In the genomic region with DNA sequence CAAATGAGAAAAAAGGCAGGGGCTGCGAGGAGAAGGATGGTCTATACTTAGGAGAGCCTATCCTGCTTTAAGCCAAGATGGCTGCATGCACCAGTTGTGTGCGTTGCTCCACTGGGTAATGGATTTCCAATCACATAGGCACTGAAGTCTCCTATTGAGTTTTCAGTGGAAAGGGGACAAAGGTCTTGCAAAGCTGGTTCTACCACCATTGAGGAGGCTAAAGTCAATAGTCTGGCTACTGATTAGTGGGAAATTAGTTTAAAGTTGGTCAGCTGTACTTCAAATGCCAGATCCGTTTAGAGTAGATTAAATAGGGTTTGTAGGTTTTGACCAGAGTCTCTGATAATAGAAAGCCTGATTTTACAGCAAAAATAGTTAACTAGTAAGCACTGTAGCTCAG, we compare ENCODE assay signal across 2 cellular contexts.
TF ChIP-seq lines count a peak whose summit lies in the region.

No MANE protein-coding gene starts in this region.

TF ChIP-seq in HepG2, 621 proteins besides CTCF, POLR2A, EP300 and RAD21 (continued from another document and continues in another):
- TF ChIP-seq, protein P1, sequence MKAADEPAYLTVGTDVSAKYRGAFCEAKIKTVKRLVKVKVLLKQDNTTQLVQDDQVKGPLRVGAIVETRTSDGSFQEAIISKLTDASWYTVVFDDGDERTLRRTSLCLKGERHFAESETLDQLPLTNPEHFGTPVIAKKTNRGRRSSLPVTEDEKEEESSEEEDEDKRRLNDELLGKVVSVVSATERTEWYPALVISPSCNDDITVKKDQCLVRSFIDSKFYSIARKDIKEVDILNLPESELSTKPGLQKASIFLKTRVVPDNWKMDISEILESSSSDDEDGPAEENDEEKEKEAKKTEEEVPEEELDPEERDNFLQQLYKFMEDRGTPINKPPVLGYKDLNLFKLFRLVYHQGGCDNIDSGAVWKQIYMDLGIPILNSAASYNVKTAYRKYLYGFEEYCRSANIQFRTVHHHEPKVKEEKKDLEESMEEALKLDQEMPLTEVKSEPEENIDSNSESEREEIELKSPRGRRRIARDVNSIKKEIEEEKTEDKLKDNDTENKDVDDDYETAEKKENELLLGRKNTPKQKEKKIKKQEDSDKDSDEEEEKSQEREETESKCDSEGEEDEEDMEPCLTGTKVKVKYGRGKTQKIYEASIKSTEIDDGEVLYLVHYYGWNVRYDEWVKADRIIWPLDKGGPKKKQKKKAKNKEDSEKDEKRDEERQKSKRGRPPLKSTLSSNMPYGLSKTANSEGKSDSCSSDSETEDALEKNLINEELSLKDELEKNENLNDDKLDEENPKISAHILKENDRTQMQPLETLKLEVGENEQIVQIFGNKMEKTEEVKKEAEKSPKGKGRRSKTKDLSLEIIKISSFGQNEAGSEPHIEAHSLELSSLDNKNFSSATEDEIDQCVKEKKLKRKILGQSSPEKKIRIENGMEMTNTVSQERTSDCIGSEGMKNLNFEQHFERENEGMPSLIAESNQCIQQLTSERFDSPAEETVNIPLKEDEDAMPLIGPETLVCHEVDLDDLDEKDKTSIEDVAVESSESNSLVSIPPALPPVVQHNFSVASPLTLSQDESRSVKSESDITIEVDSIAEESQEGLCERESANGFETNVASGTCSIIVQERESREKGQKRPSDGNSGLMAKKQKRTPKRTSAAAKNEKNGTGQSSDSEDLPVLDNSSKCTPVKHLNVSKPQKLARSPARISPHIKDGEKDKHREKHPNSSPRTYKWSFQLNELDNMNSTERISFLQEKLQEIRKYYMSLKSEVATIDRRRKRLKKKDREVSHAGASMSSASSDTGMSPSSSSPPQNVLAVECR (CRISPR knock-in tag; IDR thresholded peaks at IDR 0.05; ENCODE audit: borderline replicate concordance) = peak; percentile 19; the same call in 1 of the 2 replicates
- TF ChIP-seq RXRB (CRISPR knock-in tag; IDR thresholded peaks at IDR 0.05; ENCODE audit: borderline replicate concordance) (peak; percentile 48; the same call in 1 of the 2 replicates), TCF7 (IDR thresholded peaks at IDR 0.05; ENCODE audit: low read depth) (peak; percentile 13; the same call in 1 of the 2 replicates), WIZ (CRISPR knock-in tag; IDR thresholded peaks at IDR 0.05) (peak; percentile 45; the same call in 1 of the 2 replicates), ZNF232 (CRISPR knock-in tag; IDR thresholded peaks at IDR 0.05; ENCODE audit: borderline replicate concordance) (0 out of 2 replicates have a peak, but pooled peaks have one; percentile 71), EHMT2 (IDR thresholded peaks at IDR 0.05; ENCODE audit: borderline replicate concordance, low read depth, low read length) (peak; percentile 87; the same call in 1 of the 2 replicates), ONECUT2 (CRISPR knock-in tag; IDR thresholded peaks at IDR 0.05) (peak; percentile 56; the same call in 1 of the 2 replicates), HOXA3 (CRISPR knock-in tag; IDR thresholded peaks at IDR 0.05) (peak; percentile 79), ZNF644 (CRISPR knock-in tag; IDR thresholded peaks at IDR 0.05; ENCODE audit: low read depth) (peak; percentile 97)
- TF ChIP-seq, protein P2, sequence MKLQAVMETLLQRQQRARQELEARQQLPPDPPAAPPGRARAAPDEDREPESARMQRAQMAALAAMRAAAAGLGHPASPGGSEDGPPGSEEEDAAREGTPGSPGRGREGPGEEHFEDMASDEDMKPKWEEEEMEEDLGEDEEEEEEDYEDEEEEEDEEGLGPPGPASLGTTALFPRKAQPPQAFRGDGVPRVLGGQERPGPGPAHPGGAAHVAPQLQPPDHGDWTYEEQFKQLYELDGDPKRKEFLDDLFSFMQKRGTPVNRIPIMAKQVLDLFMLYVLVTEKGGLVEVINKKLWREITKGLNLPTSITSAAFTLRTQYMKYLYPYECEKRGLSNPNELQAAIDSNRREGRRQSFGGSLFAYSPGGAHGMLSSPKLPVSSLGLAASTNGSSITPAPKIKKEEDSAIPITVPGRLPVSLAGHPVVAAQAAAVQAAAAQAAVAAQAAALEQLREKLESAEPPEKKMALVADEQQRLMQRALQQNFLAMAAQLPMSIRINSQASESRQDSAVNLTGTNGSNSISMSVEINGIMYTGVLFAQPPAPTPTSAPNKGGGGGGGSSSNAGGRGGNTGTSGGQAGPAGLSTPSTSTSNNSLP (IDR thresholded peaks at IDR 0.05; ENCODE audit: low read depth, low read length) = no peak
- TF ChIP-seq, protein P3, sequence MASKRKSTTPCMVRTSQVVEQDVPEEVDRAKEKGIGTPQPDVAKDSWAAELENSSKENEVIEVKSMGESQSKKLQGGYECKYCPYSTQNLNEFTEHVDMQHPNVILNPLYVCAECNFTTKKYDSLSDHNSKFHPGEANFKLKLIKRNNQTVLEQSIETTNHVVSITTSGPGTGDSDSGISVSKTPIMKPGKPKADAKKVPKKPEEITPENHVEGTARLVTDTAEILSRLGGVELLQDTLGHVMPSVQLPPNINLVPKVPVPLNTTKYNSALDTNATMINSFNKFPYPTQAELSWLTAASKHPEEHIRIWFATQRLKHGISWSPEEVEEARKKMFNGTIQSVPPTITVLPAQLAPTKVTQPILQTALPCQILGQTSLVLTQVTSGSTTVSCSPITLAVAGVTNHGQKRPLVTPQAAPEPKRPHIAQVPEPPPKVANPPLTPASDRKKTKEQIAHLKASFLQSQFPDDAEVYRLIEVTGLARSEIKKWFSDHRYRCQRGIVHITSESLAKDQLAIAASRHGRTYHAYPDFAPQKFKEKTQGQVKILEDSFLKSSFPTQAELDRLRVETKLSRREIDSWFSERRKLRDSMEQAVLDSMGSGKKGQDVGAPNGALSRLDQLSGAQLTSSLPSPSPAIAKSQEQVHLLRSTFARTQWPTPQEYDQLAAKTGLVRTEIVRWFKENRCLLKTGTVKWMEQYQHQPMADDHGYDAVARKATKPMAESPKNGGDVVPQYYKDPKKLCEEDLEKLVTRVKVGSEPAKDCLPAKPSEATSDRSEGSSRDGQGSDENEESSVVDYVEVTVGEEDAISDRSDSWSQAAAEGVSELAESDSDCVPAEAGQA (IDR thresholded peaks at IDR 0.05; ENCODE audit: low read depth) = 0 out of 2 replicates have a peak, but pooled peaks have one; percentile 46
- TF ChIP-seq, protein P3 (CRISPR knock-in tag; IDR thresholded peaks at IDR 0.05; ENCODE audit: borderline replicate concordance) = no peak

TF ChIP-seq in SK-N-SH, 30 proteins besides CTCF, POLR2A, EP300 and RAD21 (continued from another document):
- TF ChIP-seq FOXM1 (IDR thresholded peaks at IDR 0.05; ENCODE audit: low read depth) (no peak), RFX5 (IDR thresholded peaks at IDR 0.05; ENCODE audit: low read length) (no peak), MXI1 (IDR thresholded peaks at IDR 0.05; ENCODE audit: low read depth, low read length) (no peak), EZH2phosphoT487 (IDR thresholded peaks at IDR 0.05; ENCODE audit: borderline replicate concordance, low read depth) (no peak), FOSL2 (IDR thresholded peaks at IDR 0.05; ENCODE audit: borderline replicate concordance, low read depth) (no peak)
- TF ChIP-seq, protein P4, sequence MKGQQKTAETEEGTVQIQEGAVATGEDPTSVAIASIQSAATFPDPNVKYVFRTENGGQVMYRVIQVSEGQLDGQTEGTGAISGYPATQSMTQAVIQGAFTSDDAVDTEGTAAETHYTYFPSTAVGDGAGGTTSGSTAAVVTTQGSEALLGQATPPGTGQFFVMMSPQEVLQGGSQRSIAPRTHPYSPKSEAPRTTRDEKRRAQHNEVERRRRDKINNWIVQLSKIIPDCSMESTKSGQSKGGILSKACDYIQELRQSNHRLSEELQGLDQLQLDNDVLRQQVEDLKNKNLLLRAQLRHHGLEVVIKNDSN (IDR thresholded peaks at IDR 0.05; ENCODE audit: borderline replicate concordance, low read depth) = no peak
- TF ChIP-seq, protein P5, sequence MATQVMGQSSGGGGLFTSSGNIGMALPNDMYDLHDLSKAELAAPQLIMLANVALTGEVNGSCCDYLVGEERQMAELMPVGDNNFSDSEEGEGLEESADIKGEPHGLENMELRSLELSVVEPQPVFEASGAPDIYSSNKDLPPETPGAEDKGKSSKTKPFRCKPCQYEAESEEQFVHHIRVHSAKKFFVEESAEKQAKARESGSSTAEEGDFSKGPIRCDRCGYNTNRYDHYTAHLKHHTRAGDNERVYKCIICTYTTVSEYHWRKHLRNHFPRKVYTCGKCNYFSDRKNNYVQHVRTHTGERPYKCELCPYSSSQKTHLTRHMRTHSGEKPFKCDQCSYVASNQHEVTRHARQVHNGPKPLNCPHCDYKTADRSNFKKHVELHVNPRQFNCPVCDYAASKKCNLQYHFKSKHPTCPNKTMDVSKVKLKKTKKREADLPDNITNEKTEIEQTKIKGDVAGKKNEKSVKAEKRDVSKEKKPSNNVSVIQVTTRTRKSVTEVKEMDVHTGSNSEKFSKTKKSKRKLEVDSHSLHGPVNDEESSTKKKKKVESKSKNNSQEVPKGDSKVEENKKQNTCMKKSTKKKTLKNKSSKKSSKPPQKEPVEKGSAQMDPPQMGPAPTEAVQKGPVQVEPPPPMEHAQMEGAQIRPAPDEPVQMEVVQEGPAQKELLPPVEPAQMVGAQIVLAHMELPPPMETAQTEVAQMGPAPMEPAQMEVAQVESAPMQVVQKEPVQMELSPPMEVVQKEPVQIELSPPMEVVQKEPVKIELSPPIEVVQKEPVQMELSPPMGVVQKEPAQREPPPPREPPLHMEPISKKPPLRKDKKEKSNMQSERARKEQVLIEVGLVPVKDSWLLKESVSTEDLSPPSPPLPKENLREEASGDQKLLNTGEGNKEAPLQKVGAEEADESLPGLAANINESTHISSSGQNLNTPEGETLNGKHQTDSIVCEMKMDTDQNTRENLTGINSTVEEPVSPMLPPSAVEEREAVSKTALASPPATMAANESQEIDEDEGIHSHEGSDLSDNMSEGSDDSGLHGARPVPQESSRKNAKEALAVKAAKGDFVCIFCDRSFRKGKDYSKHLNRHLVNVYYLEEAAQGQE (IDR thresholded peaks at IDR 0.05; ENCODE audit: low read depth, low read length) = no peak
- TF ChIP-seq, protein P6, sequence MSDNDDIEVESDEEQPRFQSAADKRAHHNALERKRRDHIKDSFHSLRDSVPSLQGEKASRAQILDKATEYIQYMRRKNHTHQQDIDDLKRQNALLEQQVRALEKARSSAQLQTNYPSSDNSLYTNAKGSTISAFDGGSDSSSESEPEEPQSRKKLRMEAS (IDR thresholded peaks at IDR 0.05; ENCODE audit: low read depth) = no peak
